ENCODE assay signal across 9 cellular contexts in genomic region chr10:17669185-17669872, GRCh38. TPM values are rescaled to one million over a fixed set of nuclear protein-coding genes. Genes with fewer than 3 reads are reported as not detected.
A peak's percentile ranks its signal among the peaks of the same experiment; 100 is the strongest.
DNase-seq lines count a peak whose midpoint lies in the region; ATAC-seq lines count a peak whose summit lies in the region.
"Had no signal": no experiment of that assay in that cellular context is flagged by ENCODE, and none has a peak within 500 bp of the region (broad histone marks: within the 10 kb centered on the region; RNA-seq: fewer than 3 reads in every experiment).

No MANE protein-coding gene starts in this region.

- H3K4me3 Mint-ChIP-seq in activated CD4-positive, alpha-beta T cell treated with anti-CD3 and anti-CD28 coated beads for 36 hours, result peak overlapping the region; percentile 67
- peak overlapping the region; percentile 69 for H3K4me3 Mint-ChIP-seq in stimulated activated effector memory CD8-positive, alpha-beta T cell treated with anti-CD3 and anti-CD28 coated beads, Interleukin-12 subunit alpha, Interleukin-12 subunit beta, amount 100 ng/mL, for 72 hours

- intact Hi-C loops in activated CD4-positive, alpha-beta T cell treated with anti-CD3 and anti-CD28 coated beads for 36 hours (cut with DNase I, micrococcal nuclease), result loop anchor here (1.0 kb wide), 2 partner anchors 25 to 52 kb away; partner anchors contain the start of genes STAM (in 2 of the 2) and HACD1 (in 1 of the 2)

- no peaks in the 10 kb centered on the region for H3K9me3 Mint-ChIP-seq in activated CD4-positive, alpha-beta T cell treated with anti-CD3 and anti-CD28 coated beads for 36 hours (ENCODE audit: low read depth)
- no peaks in the 10 kb centered on the region for H3K9me3 Mint-ChIP-seq in stimulated activated effector memory CD8-positive, alpha-beta T cell treated with anti-CD3 and anti-CD28 coated beads, Interleukin-12 subunit alpha, Interleukin-12 subunit beta, amount 100 ng/mL, for 72 hours

- no peaks in the 10 kb centered on the region for H3K27me3 Mint-ChIP-seq in activated CD4-positive, alpha-beta T cell treated with anti-CD3 and anti-CD28 coated beads for 36 hours

- H3K4me1 Mint-ChIP-seq in activated CD4-positive, alpha-beta T cell treated with anti-CD3 and anti-CD28 coated beads for 36 hours, result peaks cover 57% of the 10 kb centered on the region
- H3K4me1 Mint-ChIP-seq in stimulated activated effector memory CD8-positive, alpha-beta T cell treated with anti-CD3 and anti-CD28 coated beads, Interleukin-12 subunit alpha, Interleukin-12 subunit beta, amount 100 ng/mL, for 72 hours, result peaks cover 39% of the 10 kb centered on the region

- peak overlapping the region; percentile 88 for H3K27ac Mint-ChIP-seq in activated CD4-positive, alpha-beta T cell treated with anti-CD3 and anti-CD28 coated beads for 36 hours
- H3K27ac Mint-ChIP-seq in stimulated activated effector memory CD8-positive, alpha-beta T cell treated with anti-CD3 and anti-CD28 coated beads, Interleukin-12 subunit alpha, Interleukin-12 subunit beta, amount 100 ng/mL, for 72 hours, result peak overlapping the region; percentile 86

- CTCF ChIA-PET in activated CD4-positive, alpha-beta T cell treated with anti-CD3 and anti-CD28 coated beads for 36 hours (lab: Charles Lee), result no interaction called here

- peak; percentile 69 for DNase-seq in activated CD4-positive, alpha-beta T cell treated with anti-CD3 and anti-CD28 coated beads for 36 hours
- DNase-seq in activated CD4-positive, alpha-beta T cell treated with anti-CD3 and anti-CD28 coated beads for 1 hour, result no peak
- peak; percentile 61 to 62 for DNase-seq in activated T-cell treated with anti-CD3 and anti-CD28 coated beads, Interleukin-2, amount 50 U/mL, for 48 hours
- no peak for DNase-seq in stimulated activated effector memory CD8-positive, alpha-beta T cell treated with anti-CD3 and anti-CD28 coated beads, Interleukin-12 subunit alpha, Interleukin-12 subunit beta, amount 100 ng/mL, for 72 hours (ENCODE audit: low spot score in 2 of 2)
- no peak for DNase-seq in caudate nucleus (lab: John Stamatoyannopoulos, UW)
- DNase-seq in NCI-H187 treated with DMSO at 0.1 percent for 48 hours (lab: John Stamatoyannopoulos, UW), result no peak
- DNase-seq in GM19238 (ENCODE audit: insufficient read length, low spot score), result no peak

- peak; percentile 66 for ATAC-seq in activated CD4-positive, alpha-beta T cell treated with anti-CD3 and anti-CD28 coated beads for 36 hours
- peak; percentile 64 for ATAC-seq in HG03175 (IDR thresholded peaks at IDR 0.05; ENCODE audit: unreplicated experiment)
- peak; percentile 76 for ATAC-seq in stimulated activated effector memory CD8-positive, alpha-beta T cell treated with anti-CD3 and anti-CD28 coated beads, Interleukin-12 subunit alpha, Interleukin-12 subunit beta, amount 100 ng/mL, for 72 hours

- POLR2A ChIA-PET in activated CD4-positive, alpha-beta T cell treated with anti-CD3 and anti-CD28 coated beads for 36 hours (lab: Charles Lee), result interaction anchor here (1.7 kb wide), 1 partner anchor 25 kb away, joined by 5 read pairs; the partner anchor contains the start of gene STAM

- peaks cover 11% of the 10 kb centered on the region for H3K36me3 Mint-ChIP-seq in activated CD4-positive, alpha-beta T cell treated with anti-CD3 and anti-CD28 coated beads for 36 hours (ENCODE audit: low read depth)
- H3K36me3 Mint-ChIP-seq in stimulated activated effector memory CD8-positive, alpha-beta T cell treated with anti-CD3 and anti-CD28 coated beads, Interleukin-12 subunit alpha, Interleukin-12 subunit beta, amount 100 ng/mL, for 72 hours, result peaks cover 10% of the 10 kb centered on the region

- H3K27ac ChIP-seq in caudate nucleus (ENCODE audit: low read depth, low read length), result no peak overlapping the region
- H3K27ac ChIP-seq: 22Rv1 had no signal

RNA-seq across cellular contexts. Expression of gene STAM, which starts 25.4 kb away (rescaled TPM):
- 10 to 100 TPM; 17.9 to 23.8 TPM for total RNA-seq in activated CD4-positive, alpha-beta T cell treated with anti-CD3 and anti-CD28 coated beads for 36 hours

RNA-seq across cellular contexts. Expression of gene HACD1, which starts 52.2 kb away (rescaled TPM):
- 1 to 10 TPM; 1.7 to 2.2 TPM for total RNA-seq in activated CD4-positive, alpha-beta T cell treated with anti-CD3 and anti-CD28 coated beads for 36 hours

Comparison
In these comparisons a context has a peak if more than half of its experiments do, and no peak if none do; other contexts are left out.
1. DNase-seq: peak in activated CD4-positive, alpha-beta T cell treated with anti-CD3 and anti-CD28 coated beads for 36 hours (single experiment) and activated T-cell treated with anti-CD3 and anti-CD28 coated beads, Interleukin-2, amount 50 U/mL, for 48 hours (2 of 2); none in activated CD4-positive, alpha-beta T cell treated with anti-CD3 and anti-CD28 coated beads for 1 hour (single experiment), stimulated activated effector memory CD8-positive, alpha-beta T cell treated with anti-CD3 and anti-CD28 coated beads, Interleukin-12 subunit alpha, Interleukin-12 subunit beta, amount 100 ng/mL, for 72 hours (0 of 2), caudate nucleus (0 of 61), NCI-H187 treated with DMSO at 0.1 percent for 48 hours (single experiment) and GM19238 (single experiment).
2. Peak in every context shown above with its lines, with median percentiles within 50 percentile points of each other: ATAC-seq.